15 cellular contexts compared by ENCODE assay signal in the genomic region with DNA sequence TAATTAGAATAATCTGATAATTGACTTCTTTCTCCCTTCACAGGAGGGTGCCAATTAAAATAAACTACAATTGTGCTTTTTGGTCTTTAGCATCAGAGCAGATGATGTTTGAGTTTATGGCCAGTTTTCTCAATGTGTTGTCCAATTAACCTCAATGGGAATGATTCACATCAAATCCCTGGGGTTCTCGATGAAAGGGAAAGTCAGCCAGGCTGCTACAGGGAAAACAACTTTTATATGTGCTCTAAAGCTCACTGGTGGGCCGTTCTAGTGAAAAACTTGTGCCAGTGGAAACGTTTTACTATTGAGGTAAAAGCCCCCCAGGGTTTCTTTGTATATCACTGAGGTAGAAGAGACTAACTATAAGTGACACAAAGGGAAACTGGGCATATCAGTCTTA.
DNase-seq lines count a peak whose midpoint lies in the region; ATAC-seq and TF ChIP-seq lines count a peak whose summit lies in the region.
"Had no signal": no experiment of that assay in that cellular context is flagged by ENCODE, and none has a peak within 500 bp of the region (broad histone marks: within the 10 kb centered on the region; RNA-seq: fewer than 3 reads in every experiment).

No MANE protein-coding gene starts in this region.

- no peaks in the 10 kb centered on the region for H3K4me1 ChIP-seq in neuronal stem cell (ENCODE audit: control insufficient read depth in 2 of 2, insufficient read depth in 1 of 2, low read depth in 1 of 2, low read length in 2 of 2)
- H3K4me1 ChIP-seq: Caco-2 had no signal

- no peak overlapping the region for H4K91ac ChIP-seq in neuronal stem cell (ENCODE audit: low read depth, low read length, poor library complexity)

- H3K9me3 Mint-ChIP-seq in CD4-positive, alpha-beta T cell = peaks cover 5% of the 10 kb centered on the region

- CTCF ChIA-PET in CD4-positive, alpha-beta T cell (lab: Charles Lee) = no interaction called here

- H3K18ac ChIP-seq in neuronal stem cell (ENCODE audit: low read length) = no peak overlapping the region

- peak overlapping the region; percentile 71 for H2AFZ ChIP-seq in neuronal stem cell (ENCODE audit: low read length)

- no peak overlapping the region for H2BK120ac ChIP-seq in neuronal stem cell (ENCODE audit: low read depth, low read length)

- no peaks in the 10 kb centered on the region for H3K9me3 ChIP-seq in neuronal stem cell (replicated peaks in 1 of 2; ENCODE audit: control insufficient read depth in 2 of 2, insufficient read depth in 1 of 2, low read depth in 1 of 2, low read length in 2 of 2)
- H3K9me3 ChIP-seq in CD4-positive, alpha-beta T cell (ENCODE audit: control insufficient read depth, low read length) = no peaks in the 10 kb centered on the region
- H3K9me3 ChIP-seq: Caco-2 had no signal

- H3K36me3 ChIP-seq in neuronal stem cell (replicated peaks in 1 of 2; ENCODE audit: control insufficient read depth in 2 of 2, insufficient read depth in 2 of 2, low read length in 2 of 2) = peaks cover 0 to 2% of the 10 kb centered on the region in 2 donors

- WGBS in neuronal stem cell (ENCODE audit: extremely low coverage in 2 of 2, insufficient read length in 2 of 2, insufficient replicate concordance in 1 of 2), 2 donors = no CpG with 5 or more reads among the region's 3 CpGs

- no peak overlapping the region for H3K27ac ChIP-seq in neuronal stem cell (replicated peaks; ENCODE audit: low read length)
- no peak overlapping the region for H3K27ac ChIP-seq in CD4-positive, alpha-beta T cell (ENCODE audit: low read depth, low read length)

- intact Hi-C loops in CD4-positive, alpha-beta T cell (cut with DNase I, micrococcal nuclease) = no loop called here

- no peak for TF ChIP-seq CTCF in choroid plexus epithelial cell (conservative IDR thresholded peaks at IDR 0.05; ENCODE audit: low read depth, low read length)
- TF ChIP-seq CTCF in CD4-positive, alpha-beta T cell (IDR thresholded peaks at IDR 0.05) = no peak

- no peak overlapping the region for H2BK15ac ChIP-seq in neuronal stem cell (ENCODE audit: low read length)

- peaks cover 0 to 2% (median 0%) of the 10 kb centered on the region in 3 experiments for H3K27me3 ChIP-seq in neuronal stem cell (ENCODE audit: control insufficient read depth in 3 of 3, insufficient read depth in 3 of 3, low read depth in 1 of 3, low read length in 3 of 3)
- H3K27me3 ChIP-seq in CD4-positive, alpha-beta T cell (ENCODE audit: control insufficient read depth, insufficient read depth, low read length) = no peaks in the 10 kb centered on the region

- no peak overlapping the region for H3K27ac Mint-ChIP-seq in CD4-positive, alpha-beta T cell
- H3K27ac Mint-ChIP-seq: CD14-positive monocyte, IgD-negative memory B cell had no signal

- ATAC-seq in HG03139 (IDR thresholded peaks at IDR 0.05; ENCODE audit: unreplicated experiment) = no peak
- ATAC-seq in CD4-positive, alpha-beta T cell (ENCODE audit: poor library complexity) = no peak
- ATAC-seq: Panc1 had no signal

- no peaks in the 10 kb centered on the region for H3K4me1 Mint-ChIP-seq in CD4-positive, alpha-beta T cell (ENCODE audit: low read depth)
- H3K4me1 Mint-ChIP-seq: CD14-positive monocyte, IgD-negative memory B cell had no signal

- H3K36me3 Mint-ChIP-seq in CD4-positive, alpha-beta T cell (ENCODE audit: low read depth) = no peaks in the 10 kb centered on the region
- H3K36me3 Mint-ChIP-seq: CD14-positive monocyte, IgD-negative memory B cell had no signal

- H3K4me3 Mint-ChIP-seq in CD4-positive, alpha-beta T cell = no peak overlapping the region
- H3K4me3 Mint-ChIP-seq: CD14-positive monocyte, IgD-negative memory B cell had no signal

- no peak overlapping the region for H3K14ac ChIP-seq in neuronal stem cell (ENCODE audit: low read length)

- H3K27me3 Mint-ChIP-seq in CD4-positive, alpha-beta T cell = no peaks in the 10 kb centered on the region

- no peak overlapping the region for H2BK5ac ChIP-seq in neuronal stem cell (ENCODE audit: low read length)

- no peak overlapping the region for H3K23ac ChIP-seq in neuronal stem cell (ENCODE audit: low read depth, low read length, poor library complexity)

- DNase-seq in COLO829 (ENCODE audit: low spot score) (peak; percentile 13), NCI-H146 treated with DMSO at 0.1 percent for 48 hours (lab: John Stamatoyannopoulos, UW; ENCODE audit: unreplicated experiment) (peak; percentile 83), choroid plexus epithelial cell (ENCODE audit: low read depth) (peak; percentile 11), neuronal stem cell (ENCODE audit: low spot score) (peak; percentile 76)
- no peak for DNase-seq in CD4-positive, alpha-beta T cell
- no peak for DNase-seq in NK-92 treated with Interleukin-12 subunit alpha and Interleukin-12 subunit beta, amount 100 ng/mL, for 24 hours (lab: John Stamatoyannopoulos, UW)
- DNase-seq: AML-193, Caco-2, Kasumi-1, NCI-H2029, NCI-H510A had no signal

- no peak overlapping the region for H2BK12ac ChIP-seq in neuronal stem cell (ENCODE audit: low read length)

- no peaks in the 10 kb centered on the region for H3K79me1 ChIP-seq in neuronal stem cell (ENCODE audit: low read depth, low read length)

- H4K8ac ChIP-seq in neuronal stem cell (ENCODE audit: low read depth, low read length) = no peak overlapping the region

- POLR2A ChIA-PET in CD4-positive, alpha-beta T cell (lab: Charles Lee) = no interaction called here

- no peak overlapping the region for H2AK5ac ChIP-seq in neuronal stem cell (ENCODE audit: low read depth, low read length)

- H3K4me2 ChIP-seq in neuronal stem cell (ENCODE audit: insufficient read depth, low read length, poor library complexity, severe bottlenecking) = no peak overlapping the region

- H3K4me3 ChIP-seq in choroid plexus epithelial cell (ENCODE audit: low read depth, low read length) (no peak overlapping the region), neuronal stem cell (ENCODE audit: low read length in 2 of 2) (no peak overlapping the region)

- H3K4ac ChIP-seq in neuronal stem cell (ENCODE audit: low read length) = no peak overlapping the region

- no peak overlapping the region for H3K9ac ChIP-seq in neuronal stem cell (ENCODE audit: low read depth, low read length, poor library complexity)

Comparison
In these comparisons a context has a peak if more than half of its experiments do, and no peak if none do; other contexts are left out.
1. DNase-seq: peak in COLO829 (single experiment), NCI-H146 treated with DMSO at 0.1 percent for 48 hours (single experiment), choroid plexus epithelial cell (single experiment) and neuronal stem cell (single experiment); none in CD4-positive, alpha-beta T cell (0 of 10) and NK-92 treated with Interleukin-12 subunit alpha and Interleukin-12 subunit beta, amount 100 ng/mL, for 24 hours (single experiment).